8 cellular contexts compared by ENCODE assay signal in genomic region chr6:7991992-7992815, GRCh38.
A peak's percentile ranks its signal among the peaks of the same experiment; 100 is the strongest.
DNase-seq lines count a peak whose midpoint lies in the region; ATAC-seq and TF ChIP-seq lines count a peak whose summit lies in the region.

No MANE protein-coding gene starts in this region.

- DNase-seq in G401 (ENCODE audit: low spot score) (peak; percentile 8), adipocyte (ENCODE audit: low read depth) (peak; percentile 68), inferior parietal cortex (ENCODE audit: extremely low spot score) (peak; percentile 52), upper lobe of left lung (no peak), coronary artery (ENCODE audit: low spot score) (no peak)
- no peak for DNase-seq in activated effector memory CD4-positive, alpha-beta T cell treated with anti-CD3 and anti-CD28 coated beads, Interleukin-2, amount 50 U/mL, for 16 hours

- H3K4me3 ChIP-seq in adipocyte (ENCODE audit: low read length), result peak overlapping the region; percentile 60
- H3K4me3 ChIP-seq in upper lobe of left lung, result no peak overlapping the region
- H3K4me3 ChIP-seq in coronary artery, result no peak overlapping the region

- H3K9me3 ChIP-seq in adipocyte (ENCODE audit: control insufficient read depth, low read length) (no peaks in the 10 kb centered on the region), upper lobe of left lung (no peaks in the 10 kb centered on the region)

- H3K27me3 ChIP-seq in adipocyte (replicated peaks; ENCODE audit: control insufficient read depth, insufficient read depth, low read length), result no peaks in the 10 kb centered on the region
- no peaks in the 10 kb centered on the region for H3K27me3 ChIP-seq in upper lobe of left lung

- H3K4me1 ChIP-seq in adipocyte (ENCODE audit: control insufficient read depth, insufficient read depth, low read length), result peaks cover 21% of the 10 kb centered on the region
- peaks cover 5 to 13% (median 9%) of the 10 kb centered on the region in 4 donors for H3K4me1 ChIP-seq in upper lobe of left lung

- in situ Hi-C loops in G401 (cut with HindIII; ENCODE audit: low sequenced_read_pairs), result no loop called here

- ATAC-seq in GM21576 (IDR thresholded peaks at IDR 0.05; ENCODE audit: unreplicated experiment) (peak; percentile 85), upper lobe of left lung (ENCODE audit: low FRiP score in 2 of 2) (peak; percentile 64 to 92)

- H3K36me3 ChIP-seq in adipocyte (ENCODE audit: control insufficient read depth, insufficient read depth, low read length, severe bottlenecking), result no peaks in the 10 kb centered on the region
- H3K36me3 ChIP-seq in upper lobe of left lung, result no peaks in the 10 kb centered on the region

- TF ChIP-seq CTCF in LNCAP (IDR thresholded peaks at IDR 0.05), result peak; percentile 39; the same call in 1 of the 2 replicates
- peak in 4 of 6 experiments; percentile 21 to 51 (median 44) for TF ChIP-seq CTCF in upper lobe of left lung (IDR thresholded peaks at IDR 0.05)
- TF ChIP-seq CTCF in coronary artery (IDR thresholded peaks at IDR 0.05), result no peak

- peak overlapping the region in 2 of 4 donors; percentile 17 to 23 for H3K27ac ChIP-seq in upper lobe of left lung
- no peak overlapping the region for H3K27ac ChIP-seq in coronary artery

- TF ChIP-seq EP300 in upper lobe of left lung (IDR thresholded peaks at IDR 0.05), result no peak

- 29 to 36% methylated on average over 7 of the region's 7 CpGs for WGBS in upper lobe of left lung, 2 donors

- H3K9ac ChIP-seq in adipocyte (ENCODE audit: low read length), result peak overlapping the region; percentile 52

- no peak for TF ChIP-seq POLR2A in upper lobe of left lung (IDR thresholded peaks at IDR 0.05)

Comparison
In these comparisons a context has a peak if more than half of its experiments do, and no peak if none do; other contexts are left out.
1. DNase-seq: peak in G401 (single experiment), adipocyte (single experiment) and inferior parietal cortex (single experiment); none in upper lobe of left lung (0 of 2), activated effector memory CD4-positive, alpha-beta T cell treated with anti-CD3 and anti-CD28 coated beads, Interleukin-2, amount 50 U/mL, for 16 hours (single experiment) and coronary artery (single experiment).